ENCODE assay signal across 1 cellular context in genomic region chr10:36531621-36532020, GRCh38.
TF ChIP-seq lines count a peak whose summit lies in the region.

No MANE protein-coding gene starts in this region.

TF ChIP-seq in HepG2, 621 proteins besides CTCF, POLR2A, EP300 and RAD21 (continued from another document):
- TF ChIP-seq ZNF710 (CRISPR knock-in tag; IDR thresholded peaks at IDR 0.05; ENCODE audit: borderline replicate concordance) (no peak), ZNF281 (CRISPR knock-in tag; IDR thresholded peaks at IDR 0.05; ENCODE audit: borderline replicate concordance) (no peak)
TF ChIP-seq in HepG2: peak in this region for 2.
